In genomic region chr1:57262472-57262871, GRCh38 we compare ENCODE assay signal across 20 cellular contexts.
DNase-seq lines count a peak whose midpoint lies in the region; ATAC-seq, FAIRE-seq and TF ChIP-seq lines count a peak whose summit lies in the region.
"Had no signal": no experiment of that assay in that cellular context is flagged by ENCODE, and none has a peak within 500 bp of the region (broad histone marks: within the 10 kb centered on the region; RNA-seq: fewer than 3 reads in every experiment).

No MANE protein-coding gene starts in this region.

- H3K14ac ChIP-seq in H1 (ENCODE audit: insufficient read length) = no peak overlapping the region

- H3K79me2 ChIP-seq in H1 (ENCODE audit: control insufficient read depth in 1 of 2, insufficient read depth in 2 of 2, low read length in 2 of 2) = no peaks in the 10 kb centered on the region

- H3K56ac ChIP-seq in H1 (replicated peaks; ENCODE audit: insufficient read length, low read depth, low read length) = no peak overlapping the region

- H3K9me3 Mint-ChIP-seq in activated CD4-positive, alpha-beta T cell treated with anti-CD3 and anti-CD28 coated beads for 36 hours (ENCODE audit: low read depth) = no peaks in the 10 kb centered on the region

- H3K4ac ChIP-seq in H1 (replicated peaks; ENCODE audit: insufficient read length, low read depth, low read length) = no peak overlapping the region

- no peaks in the 10 kb centered on the region for H3K36me3 ChIP-seq in HUES48 (ENCODE audit: control insufficient read depth, insufficient read depth, low read length)
- no peaks in the 10 kb centered on the region for H3K36me3 ChIP-seq in H1 (ENCODE audit: control insufficient read depth in 2 of 4, insufficient read depth in 4 of 4, low read length in 3 of 4)
- no peaks in the 10 kb centered on the region for H3K36me3 ChIP-seq in iPS DF 6.9 (ENCODE audit: control insufficient read depth, insufficient read depth, low read length)
- H3K36me3 ChIP-seq: HAP-1 had no signal

- no peaks in the 10 kb centered on the region for H3K23me2 ChIP-seq in H1 (ENCODE audit: low read depth, low read length)

- no peak for TF ChIP-seq RAD21 in H1 (IDR thresholded peaks at IDR 0.05 in 1 of 2, conservative IDR thresholded peaks at IDR 0.05 in 1 of 2; ENCODE audit: low read depth in 2 of 2, low read length in 2 of 2)

- H4K5ac ChIP-seq in H1 (ENCODE audit: insufficient read length, low read depth, low read length) = no peak overlapping the region

- H3K4me3 ChIP-seq in HUES48 (ENCODE audit: low read depth, low read length) (no peak overlapping the region), H1 (ENCODE audit: extremely low read depth in 1 of 4, insufficient read depth in 2 of 4, low read depth in 3 of 4, low read length in 4 of 4) (no peak overlapping the region), iPS DF 6.9 (ENCODE audit: low read length) (no peak overlapping the region)
- H3K4me3 ChIP-seq: HAP-1 had no signal

- peaks cover 2% of the 10 kb centered on the region for H3K27me3 Mint-ChIP-seq in activated CD4-positive, alpha-beta T cell treated with anti-CD3 and anti-CD28 coated beads for 36 hours
- H3K27me3 Mint-ChIP-seq: B cell had no signal

- ATAC-seq in activated CD4-positive, alpha-beta T cell treated with anti-CD3 and anti-CD28 coated beads for 36 hours = no peak
- ATAC-seq in HG03108 (IDR thresholded peaks at IDR 0.05; ENCODE audit: unreplicated experiment) = no peak
- ATAC-seq: CD8-positive, alpha-beta T cell had no signal

- POLR2A ChIA-PET in H1 (lab: Charles Lee; ENCODE audit: partially characterized antibody) = interaction anchor here (1.2 to 1.4 kb wide), 2 partner anchors 10 to 132 kb away, joined by 3 read pairs; no protein-coding TSS in a partner anchor
- POLR2A ChIA-PET in activated CD4-positive, alpha-beta T cell treated with anti-CD3 and anti-CD28 coated beads for 36 hours (lab: Charles Lee) = no interaction called here

- 0 out of 2 replicates have a peak overlapping the region, but pooled peaks have one; percentile 23 for H2BK15ac ChIP-seq in H1 (ENCODE audit: low read length)

- no peak overlapping the region for H3K4me3 Mint-ChIP-seq in activated CD4-positive, alpha-beta T cell treated with anti-CD3 and anti-CD28 coated beads for 36 hours
- H3K4me3 Mint-ChIP-seq: B cell; CD8-positive, alpha-beta T cell had no signal

- H2BK20ac ChIP-seq in H1 (ENCODE audit: low read length) = no peak overlapping the region; the same call in 1 of the 2 replicates

- no peak overlapping the region for H3K18ac ChIP-seq in H1 (ENCODE audit: extremely low read depth, low read length)

- intact Hi-C loops in activated CD4-positive, alpha-beta T cell treated with anti-CD3 and anti-CD28 coated beads for 36 hours (cut with DNase I, micrococcal nuclease) = no loop called here

- no peak overlapping the region for H3K9ac ChIP-seq in HUES48 (ENCODE audit: low read depth, low read length)
- H3K9ac ChIP-seq in H1 (replicated peaks in 1 of 4; ENCODE audit: extremely low read depth in 1 of 4, low read depth in 3 of 4, low read length in 3 of 4) = no peak overlapping the region

- H3K36me3 Mint-ChIP-seq in activated CD4-positive, alpha-beta T cell treated with anti-CD3 and anti-CD28 coated beads for 36 hours (ENCODE audit: low read depth) = no peaks in the 10 kb centered on the region
- H3K36me3 Mint-ChIP-seq: CD8-positive, alpha-beta T cell had no signal

- WGBS in H1 (ENCODE audit: extremely low coverage in 1 of 2, insufficient coverage in 1 of 2, insufficient read length in 1 of 2, insufficient replicate concordance in 2 of 2, low coverage in 1 of 2, low lambda C conversion rate in 2 of 2, missing lambda C conversion rate in 1 of 2), 2 experiments = 29% methylated on average over 3 of the region's 3 CpGs; no CpG with 5 or more reads in 1 of the 2 experiments
- no CpG with 5 or more reads among the region's 3 CpGs for WGBS in iPS DF 6.9 (ENCODE audit: insufficient coverage, insufficient read length)

- DNase-seq in H1 (ENCODE audit: low read depth in 1 of 2, low spot score in 2 of 2) (no peak), iPS DF 6.9 (ENCODE audit: low read depth, low spot score) (peak; percentile 41), nucleus accumbens (lab: John Stamatoyannopoulos, UW) (no peak), GOT3 (lab: John Stamatoyannopoulos, UW) (no peak)
- no peak for DNase-seq in activated CD4-positive, alpha-beta T cell treated with anti-CD3 and anti-CD28 coated beads for 36 hours
- DNase-seq: CD8-positive, alpha-beta T cell; COR-L47; DMS153; DMS79 treated with DMSO at 0.1 percent for 48 hours; GDM1 had no signal

- no peak overlapping the region for H4K8ac ChIP-seq in H1 (ENCODE audit: extremely low read depth, insufficient read depth, low read length)

- H3K27me3 ChIP-seq in HUES48 (ENCODE audit: control insufficient read depth, insufficient read depth, low read length) (no peaks in the 10 kb centered on the region), H1 (replicated peaks in 1 of 4; ENCODE audit: control insufficient read depth in 3 of 4, extremely low read depth in 1 of 4, insufficient read depth in 3 of 4, low read length in 3 of 4) (no peaks in the 10 kb centered on the region), iPS DF 6.9 (ENCODE audit: control insufficient read depth, insufficient read depth, low read length) (no peaks in the 10 kb centered on the region)

- H3K79me1 ChIP-seq in H1 (ENCODE audit: low read depth, low read length) = no peaks in the 10 kb centered on the region

- CTCF ChIA-PET in H1 (lab: Charles Lee; ENCODE audit: partially characterized antibody) = interaction anchor here (0.8 to 1.0 kb wide), 2 partner anchors 10 to 459 kb away, joined by 3 to 4 read pairs; no protein-coding TSS in a partner anchor
- CTCF ChIA-PET in activated CD4-positive, alpha-beta T cell treated with anti-CD3 and anti-CD28 coated beads for 36 hours (lab: Charles Lee) = no interaction called here

- peaks cover 12% of the 10 kb centered on the region for H3K4me1 ChIP-seq in HUES48 (ENCODE audit: control insufficient read depth, insufficient read depth, low read length)
- H3K4me1 ChIP-seq in H1 (replicated peaks in 1 of 4; ENCODE audit: control insufficient read depth in 3 of 4, insufficient read depth in 4 of 4, low read length in 3 of 4) = peaks cover 4 to 10% (median 6%) of the 10 kb centered on the region in 4 experiments; a peak in 6 of 7 replicates
- H3K4me1 ChIP-seq in iPS DF 6.9 (ENCODE audit: control insufficient read depth, insufficient read depth, low read length) = peaks cover 3% of the 10 kb centered on the region; the same call in 1 of the 2 replicates
- H3K4me1 ChIP-seq: HAP-1 had no signal

- TF ChIP-seq EP300 in H1 (IDR thresholded peaks at IDR 0.05; ENCODE audit: borderline replicate concordance in 1 of 2, low read depth in 2 of 2, low read length in 2 of 2) = no peak

- peak overlapping the region in 1 of 2 experiments; percentile 23; a peak in 1 of 4 replicates for H3K4me2 ChIP-seq in H1 (ENCODE audit: insufficient read depth in 1 of 2, low read depth in 2 of 2, low read length in 2 of 2)

- H3K27ac Mint-ChIP-seq in activated CD4-positive, alpha-beta T cell treated with anti-CD3 and anti-CD28 coated beads for 36 hours = no peak overlapping the region
- H3K27ac Mint-ChIP-seq: B cell; CD8-positive, alpha-beta T cell had no signal

- no peak for TF ChIP-seq POLR2A in H1 (IDR thresholded peaks at IDR 0.05; ENCODE audit: control extremely low read depth in 1 of 2, low read depth in 2 of 2, low read length in 2 of 2)

- H3K4me1 Mint-ChIP-seq in activated CD4-positive, alpha-beta T cell treated with anti-CD3 and anti-CD28 coated beads for 36 hours = no peaks in the 10 kb centered on the region
- H3K4me1 Mint-ChIP-seq: B cell had no signal

- FAIRE-seq in H1 (lab: Jason Lieb, UNC) = peak; percentile 84
- FAIRE-seq: A204.1, D721Med, GM12892, GM19239, HTR-8/SVneo had no signal

- no peaks in the 10 kb centered on the region for H4K20me1 ChIP-seq in H1 (replicated peaks in 1 of 2; ENCODE audit: control insufficient read depth in 1 of 2, insufficient read depth in 2 of 2, low read length in 2 of 2)

- 0 out of 2 replicates have a peak overlapping the region, but pooled peaks have one; percentile 13 for H2BK5ac ChIP-seq in H1 (ENCODE audit: low read depth, low read length)

- H3K27ac ChIP-seq in HUES48 (ENCODE audit: low read depth, low read length) (peak overlapping the region; percentile 42), H1 (ENCODE audit: low read depth, low read length) (no peak overlapping the region), iPS DF 6.9 (ENCODE audit: low read length) (no peak overlapping the region)
- H3K27ac ChIP-seq: C4-2B had no signal

- H4K91ac ChIP-seq in H1 (replicated peaks; ENCODE audit: insufficient read length, low read length) = no peak overlapping the region

- no peak overlapping the region for H3K23ac ChIP-seq in H1 (ENCODE audit: insufficient read length)

- H2BK120ac ChIP-seq in H1 (replicated peaks; ENCODE audit: low read depth, low read length) = no peak overlapping the region

- H2AK5ac ChIP-seq in H1 (ENCODE audit: low read depth, low read length) = no peak overlapping the region

- H2AFZ ChIP-seq in H1 (ENCODE audit: low read length) = no peak overlapping the region

- H3K9me3 ChIP-seq in HUES48 (ENCODE audit: control insufficient read depth, insufficient read depth, low read length) (no peaks in the 10 kb centered on the region), H1 (ENCODE audit: insufficient read depth in 2 of 2, low read depth in 1 of 2, low read length in 1 of 2) (no peaks in the 10 kb centered on the region), iPS DF 6.9 (ENCODE audit: control insufficient read depth, insufficient read depth, low read length) (no peaks in the 10 kb centered on the region)
- H3K9me3 ChIP-seq: HAP-1 had no signal

- peak overlapping the region; percentile 62; the same call in 1 of the 2 replicates for H2BK12ac ChIP-seq in H1 (ENCODE audit: low read depth, low read length)

- no peak for TF ChIP-seq CTCF in H1 (IDR thresholded peaks at IDR 0.05; ENCODE audit: control extremely low read depth in 1 of 3, insufficient read depth in 1 of 3, low read depth in 1 of 3, low read length in 3 of 3)

TF ChIP-seq in H1, 55 proteins besides CTCF, POLR2A, EP300 and RAD21 (continues in another document):
- TF ChIP-seq TAF7 (optimal IDR thresholded peaks at IDR 0.05; ENCODE audit: borderline replicate concordance, low read depth, low read length) (no peak), MAFK (IDR thresholded peaks at IDR 0.05; ENCODE audit: low read depth, low read length) (no peak), GABPA (IDR thresholded peaks at IDR 0.05; ENCODE audit: borderline replicate concordance, insufficient read depth, low read length) (no peak), JUND (IDR thresholded peaks at IDR 0.05; ENCODE audit: low read length) (no peak), CBX8 (IDR thresholded peaks at IDR 0.05; ENCODE audit: borderline replicate concordance, low read depth, low read length) (no peak), RBBP5 (IDR thresholded peaks at IDR 0.05; ENCODE audit: borderline replicate concordance, low read depth, low read length) (no peak), TBP (IDR thresholded peaks at IDR 0.05; ENCODE audit: low read depth, low read length) (no peak), SIRT6 (IDR thresholded peaks at IDR 0.05; ENCODE audit: low read length) (no peak), MAX (IDR thresholded peaks at IDR 0.05) (no peak)
